ENCODE assay signal across 16 cellular contexts in the genomic region with DNA sequence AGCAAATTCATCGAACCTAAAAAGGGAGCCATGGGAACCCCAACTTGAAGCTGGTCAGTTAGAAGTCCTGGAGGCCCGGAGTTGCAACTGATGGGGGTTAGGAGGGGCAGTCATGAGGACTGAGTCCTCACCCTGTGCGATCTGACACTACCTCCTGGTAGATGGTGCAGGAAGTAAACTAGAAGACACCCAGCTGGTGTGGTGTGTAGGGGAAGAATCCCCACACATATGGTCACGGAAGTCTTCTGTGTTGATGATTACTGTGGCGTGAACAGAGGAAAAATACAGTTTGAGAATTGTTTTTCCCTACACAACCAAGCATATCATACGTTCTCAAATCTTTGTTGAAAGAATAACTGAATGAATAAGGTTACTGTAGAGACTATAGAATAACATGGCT.
"Had no signal": no experiment of that assay in that cellular context is flagged by ENCODE, and none has a peak within 500 bp of the region (broad histone marks: within the 10 kb centered on the region; RNA-seq: fewer than 3 reads in every experiment).

No MANE protein-coding gene starts in this region.

- H3K27me3 Mint-ChIP-seq: brain; naive thymus-derived CD8-positive, alpha-beta T cell; type B pancreatic cell had no signal

- H3K4me3 Mint-ChIP-seq: brain; naive thymus-derived CD8-positive, alpha-beta T cell; type B pancreatic cell had no signal

- DNase-seq: activated CD4-positive, alpha-beta T cell treated with anti-CD3 and anti-CD28 coated beads, Interleukin-2, amount 50 U/mL, for 1 hour; activated CD4-positive, CD25-positive, alpha-beta regulatory T cell treated with anti-CD3 and anti-CD28 coated beads, Interleukin-2, amount 50 U/mL, for 72 hours; activated gamma-delta T cell treated with Interleukin-2 at 50 U/mL for 16 hours; activated T-cell treated with anti-CD3 and anti-CD28 coated beads, Interleukin-2, amount 50 U/mL, for 1 hour; aorta; foreskin melanocyte; glutamatergic neuron; hippocampal formation; kidney glomerular epithelial cell; left ventricle myocardium inferior; naive thymus-derived CD8-positive, alpha-beta T cell; stimulated activated CD4-positive, alpha-beta T cell treated with anti-CD3 and anti-CD28 coated beads, Interleukin-2, amount 100 ng/mL, for 48 hours; stimulated activated naive CD4-positive, alpha-beta T cell treated with Interleukin-2 at 50 U/mL for 16 hours had no signal

- H3K27ac Mint-ChIP-seq: brain, type B pancreatic cell had no signal

- ATAC-seq: activated naive CD4-positive, alpha-beta T cell treated with anti-CD3 and anti-CD28 coated beads, Interleukin-2, amount 50 U/mL, for 72 hours; naive thymus-derived CD8-positive, alpha-beta T cell had no signal
